Comparison of ENCODE assay signal across 1 cellular context in the genomic region with DNA sequence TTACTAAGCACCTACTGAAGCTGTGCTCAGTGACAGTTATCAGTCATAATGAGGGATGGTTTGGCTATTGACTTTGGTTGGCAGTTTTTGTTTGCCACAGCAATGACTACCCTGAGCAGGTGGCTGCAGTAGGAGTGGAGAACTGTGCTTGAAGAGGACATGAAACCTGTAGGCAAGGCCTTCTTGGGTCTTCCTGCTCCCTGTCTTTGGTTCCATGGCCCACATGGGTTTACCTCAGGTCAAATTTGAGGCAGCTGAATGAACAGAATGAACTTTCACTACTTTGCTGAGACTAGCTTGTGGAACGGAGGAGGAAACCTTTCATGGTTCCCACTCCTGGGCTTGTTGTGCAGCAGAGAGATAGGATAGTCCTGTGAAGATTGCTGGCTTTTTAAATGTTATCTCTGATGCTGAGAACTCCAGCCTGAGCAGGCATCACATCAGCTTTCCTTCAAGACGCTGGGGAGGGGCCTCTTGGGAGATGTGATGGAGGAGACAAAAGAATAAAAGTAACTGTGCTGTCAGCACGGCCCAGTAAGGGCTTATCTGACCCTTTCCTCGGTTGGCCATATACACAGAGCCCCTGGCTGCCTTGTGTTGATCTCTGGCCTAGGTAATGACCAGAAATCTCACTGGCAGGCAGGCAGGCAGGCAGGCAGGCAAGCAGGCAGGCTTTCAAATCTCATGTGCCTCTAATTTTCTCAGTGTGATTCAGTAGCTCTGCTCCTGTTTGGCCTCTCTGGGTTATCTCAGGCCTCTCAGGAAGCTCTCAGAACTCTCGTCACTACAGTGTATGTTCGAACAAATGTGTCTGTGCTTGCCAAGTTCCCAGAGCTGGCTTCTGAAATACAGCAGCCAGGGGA.
TF ChIP-seq lines count a peak whose summit lies in the region.

No MANE protein-coding gene starts in this region.

TF ChIP-seq in K562, 482 proteins besides CTCF, POLR2A, EP300 and RAD21 (continued from another document):
- TF ChIP-seq, protein P1, sequence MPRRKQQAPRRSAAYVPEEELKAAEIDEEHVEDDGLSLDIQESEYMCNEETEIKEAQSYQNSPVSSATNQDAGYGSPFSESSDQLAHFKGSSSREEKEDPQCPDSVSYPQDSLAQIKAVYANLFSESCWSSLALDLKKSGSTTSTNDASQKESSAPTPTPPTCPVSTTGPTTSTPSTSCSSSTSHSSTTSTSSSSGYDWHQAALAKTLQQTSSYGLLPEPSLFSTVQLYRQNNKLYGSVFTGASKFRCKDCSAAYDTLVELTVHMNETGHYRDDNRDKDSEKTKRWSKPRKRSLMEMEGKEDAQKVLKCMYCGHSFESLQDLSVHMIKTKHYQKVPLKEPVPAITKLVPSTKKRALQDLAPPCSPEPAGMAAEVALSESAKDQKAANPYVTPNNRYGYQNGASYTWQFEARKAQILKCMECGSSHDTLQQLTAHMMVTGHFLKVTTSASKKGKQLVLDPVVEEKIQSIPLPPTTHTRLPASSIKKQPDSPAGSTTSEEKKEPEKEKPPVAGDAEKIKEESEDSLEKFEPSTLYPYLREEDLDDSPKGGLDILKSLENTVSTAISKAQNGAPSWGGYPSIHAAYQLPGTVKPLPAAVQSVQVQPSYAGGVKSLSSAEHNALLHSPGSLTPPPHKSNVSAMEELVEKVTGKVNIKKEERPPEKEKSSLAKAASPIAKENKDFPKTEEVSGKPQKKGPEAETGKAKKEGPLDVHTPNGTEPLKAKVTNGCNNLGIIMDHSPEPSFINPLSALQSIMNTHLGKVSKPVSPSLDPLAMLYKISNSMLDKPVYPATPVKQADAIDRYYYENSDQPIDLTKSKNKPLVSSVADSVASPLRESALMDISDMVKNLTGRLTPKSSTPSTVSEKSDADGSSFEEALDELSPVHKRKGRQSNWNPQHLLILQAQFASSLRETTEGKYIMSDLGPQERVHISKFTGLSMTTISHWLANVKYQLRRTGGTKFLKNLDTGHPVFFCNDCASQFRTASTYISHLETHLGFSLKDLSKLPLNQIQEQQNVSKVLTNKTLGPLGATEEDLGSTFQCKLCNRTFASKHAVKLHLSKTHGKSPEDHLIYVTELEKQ (CRISPR knock-in tag; IDR thresholded peaks at IDR 0.05) = no peak
- TF ChIP-seq NCOA1 (IDR thresholded peaks at IDR 0.05; ENCODE audit: low read depth) (peak; percentile 16; the same call in 1 of the 2 replicates), HDAC8 (tag; IDR thresholded peaks at IDR 0.05) (peak; percentile 61; the same call in 1 of the 2 replicates), RBBP5 (IDR thresholded peaks at IDR 0.05; ENCODE audit: borderline replicate concordance, insufficient read depth, low read length, poor library complexity, severe bottlenecking) (no peak), ZZZ3 (IDR thresholded peaks at IDR 0.05) (no peak), BCL6 (CRISPR knock-in tag; IDR thresholded peaks at IDR 0.05) (no peak), ZNF311 (CRISPR knock-in tag; IDR thresholded peaks at IDR 0.05) (no peak), MBD2 (IDR thresholded peaks at IDR 0.05; ENCODE audit: borderline replicate concordance, low read depth) (peak; percentile 34; the same call in 1 of the 2 replicates), NELFE (IDR thresholded peaks at IDR 0.05; ENCODE audit: insufficient read depth, insufficient read length) (no peak), ARID1B (IDR thresholded peaks at IDR 0.05) (peak; percentile 92), SMC3 (conservative IDR thresholded peaks at IDR 0.05; ENCODE audit: insufficient read depth, low read depth, low read length) (no peak), CREM (IDR thresholded peaks at IDR 0.05; ENCODE audit: low read depth) (no peak; the same call in 1 of the 2 replicates), MAZ (CRISPR knock-in tag; conservative IDR thresholded peaks at IDR 0.05 in 1 of 2, IDR thresholded peaks at IDR 0.05 in 1 of 2) (peak; percentile 53 to 58; a peak in 2 of 4 replicates)
- TF ChIP-seq, protein P2, sequence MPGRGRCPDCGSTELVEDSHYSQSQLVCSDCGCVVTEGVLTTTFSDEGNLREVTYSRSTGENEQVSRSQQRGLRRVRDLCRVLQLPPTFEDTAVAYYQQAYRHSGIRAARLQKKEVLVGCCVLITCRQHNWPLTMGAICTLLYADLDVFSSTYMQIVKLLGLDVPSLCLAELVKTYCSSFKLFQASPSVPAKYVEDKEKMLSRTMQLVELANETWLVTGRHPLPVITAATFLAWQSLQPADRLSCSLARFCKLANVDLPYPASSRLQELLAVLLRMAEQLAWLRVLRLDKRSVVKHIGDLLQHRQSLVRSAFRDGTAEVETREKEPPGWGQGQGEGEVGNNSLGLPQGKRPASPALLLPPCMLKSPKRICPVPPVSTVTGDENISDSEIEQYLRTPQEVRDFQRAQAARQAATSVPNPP (IDR thresholded peaks at IDR 0.05; ENCODE audit: borderline replicate concordance, insufficient read depth, insufficient read length) = no peak
- TF ChIP-seq, protein P3, sequence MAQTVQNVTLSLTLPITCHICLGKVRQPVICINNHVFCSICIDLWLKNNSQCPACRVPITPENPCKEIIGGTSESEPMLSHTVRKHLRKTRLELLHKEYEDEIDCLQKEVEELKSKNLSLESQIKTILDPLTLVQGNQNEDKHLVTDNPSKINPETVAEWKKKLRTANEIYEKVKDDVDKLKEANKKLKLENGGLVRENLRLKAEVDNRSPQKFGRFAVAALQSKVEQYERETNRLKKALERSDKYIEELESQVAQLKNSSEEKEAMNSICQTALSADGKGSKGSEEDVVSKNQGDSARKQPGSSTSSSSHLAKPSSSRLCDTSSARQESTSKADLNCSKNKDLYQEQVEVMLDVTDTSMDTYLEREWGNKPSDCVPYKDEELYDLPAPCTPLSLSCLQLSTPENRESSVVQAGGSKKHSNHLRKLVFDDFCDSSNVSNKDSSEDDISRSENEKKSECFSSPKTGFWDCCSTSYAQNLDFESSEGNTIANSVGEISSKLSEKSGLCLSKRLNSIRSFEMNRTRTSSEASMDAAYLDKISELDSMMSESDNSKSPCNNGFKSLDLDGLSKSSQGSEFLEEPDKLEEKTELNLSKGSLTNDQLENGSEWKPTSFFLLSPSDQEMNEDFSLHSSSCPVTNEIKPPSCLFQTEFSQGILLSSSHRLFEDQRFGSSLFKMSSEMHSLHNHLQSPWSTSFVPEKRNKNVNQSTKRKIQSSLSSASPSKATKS (CRISPR knock-in tag; IDR thresholded peaks at IDR 0.05) = no peak
- TF ChIP-seq, protein P4, sequence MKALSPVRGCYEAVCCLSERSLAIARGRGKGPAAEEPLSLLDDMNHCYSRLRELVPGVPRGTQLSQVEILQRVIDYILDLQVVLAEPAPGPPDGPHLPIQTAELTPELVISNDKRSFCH (CRISPR knock-in tag; IDR thresholded peaks at IDR 0.05) = no peak
- TF ChIP-seq, protein P4 (tag; IDR thresholded peaks at IDR 0.05) = peak; percentile 70; the same call in 1 of the 2 replicates
- TF ChIP-seq, protein P5, sequence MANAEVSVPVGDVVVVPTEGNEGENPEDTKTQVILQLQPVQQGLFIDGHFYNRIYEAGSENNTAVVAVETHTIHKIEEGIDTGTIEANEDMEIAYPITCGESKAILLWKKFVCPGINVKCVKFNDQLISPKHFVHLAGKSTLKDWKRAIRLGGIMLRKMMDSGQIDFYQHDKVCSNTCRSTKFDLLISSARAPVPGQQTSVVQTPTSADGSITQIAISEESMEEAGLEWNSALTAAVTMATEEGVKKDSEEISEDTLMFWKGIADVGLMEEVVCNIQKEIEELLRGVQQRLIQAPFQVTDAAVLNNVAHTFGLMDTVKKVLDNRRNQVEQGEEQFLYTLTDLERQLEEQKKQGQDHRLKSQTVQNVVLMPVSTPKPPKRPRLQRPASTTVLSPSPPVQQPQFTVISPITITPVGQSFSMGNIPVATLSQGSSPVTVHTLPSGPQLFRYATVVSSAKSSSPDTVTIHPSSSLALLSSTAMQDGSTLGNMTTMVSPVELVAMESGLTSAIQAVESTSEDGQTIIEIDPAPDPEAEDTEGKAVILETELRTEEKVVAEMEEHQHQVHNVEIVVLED (CRISPR knock-in tag; IDR thresholded peaks at IDR 0.05) = no peak
